ENCODE assay signal across 14 cellular contexts in the genomic region with DNA sequence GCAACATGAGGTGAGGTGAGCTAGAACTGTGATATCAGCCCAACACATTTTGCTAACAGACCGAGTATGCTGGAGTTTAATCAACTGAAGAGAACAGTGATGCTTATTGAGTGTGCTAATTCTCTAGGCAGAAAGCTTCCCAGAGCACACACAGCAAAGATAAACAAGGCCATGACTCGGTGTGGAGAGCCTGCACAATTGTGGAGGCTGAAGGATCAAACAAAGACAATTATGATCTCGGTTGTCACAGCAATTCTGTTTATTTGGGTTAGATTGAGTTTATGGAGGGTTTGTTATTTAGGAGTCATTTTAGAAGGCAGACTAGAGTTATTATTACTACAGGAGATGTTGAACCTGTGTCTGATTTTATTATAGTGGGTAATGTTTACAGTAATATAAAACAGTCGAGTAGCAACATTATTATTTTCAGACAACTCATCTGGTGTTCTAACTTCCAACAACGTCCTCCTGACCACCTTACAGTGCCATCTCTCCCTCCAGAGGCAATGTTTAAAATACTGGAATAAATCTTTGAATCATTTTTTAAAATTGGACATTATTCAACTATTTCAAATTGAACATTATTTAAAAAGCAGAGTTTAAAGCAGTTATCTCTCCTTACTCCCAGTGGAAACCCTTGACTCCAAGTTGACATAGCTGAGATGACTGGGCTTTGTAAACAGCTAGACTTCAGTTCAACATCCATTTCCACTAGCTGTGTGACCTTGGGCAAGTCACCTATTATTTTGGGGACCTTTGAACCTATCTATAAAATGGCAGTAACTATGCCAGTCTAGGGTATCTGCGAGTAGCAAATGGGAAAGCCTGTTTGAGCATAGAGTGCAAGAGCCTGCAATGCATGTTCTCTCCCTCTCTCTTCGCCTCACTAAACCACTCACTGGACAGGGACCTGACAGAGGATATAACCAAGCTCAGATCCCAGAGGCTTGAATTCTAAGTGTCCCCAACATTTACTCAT. TPM values are rescaled to one million over a fixed set of nuclear protein-coding genes. Genes with fewer than 3 reads are reported as not detected.
DNase-seq lines count a peak whose midpoint lies in the region; ATAC-seq and TF ChIP-seq lines count a peak whose summit lies in the region.
"Had no signal": no experiment of that assay in that cellular context is flagged by ENCODE, and none has a peak within 500 bp of the region (broad histone marks: within the 10 kb centered on the region; RNA-seq: fewer than 3 reads in every experiment).

No MANE protein-coding gene starts in this region.

- no peak for ATAC-seq in HG02588 (IDR thresholded peaks at IDR 0.05; ENCODE audit: unreplicated experiment)
- no peak for ATAC-seq in GM18867 (IDR thresholded peaks at IDR 0.05; ENCODE audit: unreplicated experiment)
- no peak for ATAC-seq in GM21360 (IDR thresholded peaks at IDR 0.05; ENCODE audit: unreplicated experiment)

- peak overlapping the region in 53 of 59 donors; percentile 3 to 93 (median 67) for H3K27ac ChIP-seq in dorsolateral prefrontal cortex

- DNase-seq in COR-L47 (lab: John Stamatoyannopoulos, UW) (peak; percentile 25), NCI-H1417 (lab: John Stamatoyannopoulos, UW) (peak in 2 of 3 experiments; percentile 38 to 74), dorsolateral prefrontal cortex (no peak), pons (ENCODE audit: low spot score) (peak; percentile 84), NCI-H2029 treated with DMSO at 0.1 percent for 48 hours (lab: John Stamatoyannopoulos, UW) (no peak)
- DNase-seq: activated CD8-positive, alpha-beta memory T cell treated with anti-CD3 and anti-CD28 coated beads for 24 hours; activated effector memory CD4-positive, alpha-beta T cell treated with anti-CD3 and anti-CD28 coated beads, Interleukin-2, amount 50 U/mL, for 16 hours; aorta; SK-N-SH had no signal

- TF ChIP-seq CTCF in dorsolateral prefrontal cortex (IDR thresholded peaks at IDR 0.05 in 54 of 56, conservative IDR thresholded peaks at IDR 0.05 in 2 of 56; ENCODE audit: low read depth in 1 of 56, partially characterized antibody in 56 of 56) = peak in 1 of 56 donors; percentile 21

- H3K4me3 ChIP-seq in dorsolateral prefrontal cortex = no peak overlapping the region
- H3K4me3 ChIP-seq: skin epidermis had no signal

- intact Hi-C loops in dorsolateral prefrontal cortex (cut with DNase I) = no loop called here

- no peaks in the 10 kb centered on the region for H3K27me3 ChIP-seq in dorsolateral prefrontal cortex

RNA-seq across cellular contexts. Expression of gene DPT, which starts 40.0 kb away (rescaled TPM):
- total RNA-seq in dorsolateral prefrontal cortex = 1 to 10 TPM in 12 of 120 experiments, under 1 TPM in 70, not detected in 38; 0.24 to 2.3 (median 0.64) TPM
- total RNA-seq: OCI-LY7 had no signal

Comparison
In these comparisons a context has a peak if more than half of its experiments do, and no peak if none do; other contexts are left out.
1. DNase-seq: peak in COR-L47 (single experiment), NCI-H1417 (2 of 3) and pons (single experiment); none in dorsolateral prefrontal cortex (0 of 10) and NCI-H2029 treated with DMSO at 0.1 percent for 48 hours (single experiment).